In genomic region chr5:113673041-113673440, GRCh38 we compare ENCODE assay signal across 35 cellular contexts.
"Had no signal": no experiment of that assay in that cellular context is flagged by ENCODE, and none has a peak within 500 bp of the region (broad histone marks: within the 10 kb centered on the region; RNA-seq: fewer than 3 reads in every experiment).

No MANE protein-coding gene starts in this region.

- H3K4me3 ChIP-seq: MG63 had no signal

- H3K27ac ChIP-seq: KMS-11 had no signal

- H3K9ac ChIP-seq: KMS-11 had no signal

- H3K27me3 ChIP-seq: MG63 had no signal

- DNase-seq: Karpas-422, Kasumi-1, KBM-7, KG1, MG63, MM.1S, MV-4-11, NCI-H1048, NCI-H1092, NCI-H1092 treated with DMSO at 0.1 percent for 48 hours, NCI-H1105, NCI-H1105 treated with DMSO at 0.1 percent for 48 hours, NCI-H1417, NCI-H1417 treated with DMSO at 0.1 percent for 48 hours, NCI-H1436, NCI-H1436 treated with DMSO at 0.1 percent for 48 hours, NCI-H146, NCI-H1694, NCI-H1694 treated with DMSO at 0.1 percent for 48 hours, NCI-H187, NCI-H187 treated with DMSO at 0.1 percent for 48 hours, NCI-H1930, NCI-H2029, NCI-H2029 treated with DMSO at 0.1 percent for 48 hours, NCI-H2081, NCI-H2081 treated with DMSO at 0.1 percent for 48 hours, NCI-H2107, NCI-H2171, NCI-H2171 treated with DMSO at 0.1 percent for 48 hours, NCI-H2227 treated with DMSO at 0.1 percent for 48 hours, NCI-H226, NCI-H345, NCI-H446, NCI-H446 treated with DMSO at 0.1 percent for 48 hours had no signal

- H3K4me2 ChIP-seq: KMS-11 had no signal

- H3K36me3 ChIP-seq: MG63 had no signal
